21 cellular contexts compared by ENCODE assay signal in the genomic region with DNA sequence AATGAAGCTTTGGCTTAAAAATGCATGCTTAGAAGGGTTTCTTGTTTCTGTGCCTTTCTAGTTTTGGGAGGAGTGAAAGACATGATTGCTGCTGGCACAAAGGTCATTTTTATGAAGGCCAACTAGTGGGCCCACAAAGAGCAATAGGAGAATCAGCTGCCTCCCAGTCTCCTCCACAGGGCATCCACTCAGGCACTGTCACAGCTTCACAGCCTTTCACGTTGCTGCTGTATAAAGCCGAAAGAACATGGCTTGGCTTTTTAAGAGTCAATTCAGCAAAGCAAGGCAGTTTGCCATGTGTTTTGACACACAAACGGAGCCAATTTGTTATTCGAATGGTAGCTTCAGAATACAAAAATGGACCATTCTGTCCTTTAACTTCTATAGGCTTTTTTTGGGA.
DNase-seq lines count a peak whose midpoint lies in the region; ATAC-seq and TF ChIP-seq lines count a peak whose summit lies in the region.
"Had no signal": no experiment of that assay in that cellular context is flagged by ENCODE, and none has a peak within 500 bp of the region (broad histone marks: within the 10 kb centered on the region; RNA-seq: fewer than 3 reads in every experiment).

No MANE protein-coding gene starts in this region.

- H3K4me3 ChIP-seq in GM23338 (no peak overlapping the region), neuronal stem cell (ENCODE audit: low read length in 2 of 2) (no peak overlapping the region)
- H3K4me3 ChIP-seq: BLaER1, GM23248 had no signal

- H3K9ac ChIP-seq in neuronal stem cell (ENCODE audit: low read depth, low read length, poor library complexity), result no peak overlapping the region
- H3K9ac ChIP-seq: BLaER1, GM23248 had no signal

- H3F3A ChIP-seq in GM23338 (replicated peaks; ENCODE audit: low read depth), result no peaks in the 10 kb centered on the region

- H3K27me3 Mint-ChIP-seq in GM23338 (ENCODE audit: insufficient read depth, low read depth, poor library complexity), result no peaks in the 10 kb centered on the region

- H3K27ac ChIP-seq in GM23338 (ENCODE audit: low read depth) (no peak overlapping the region), neuronal stem cell (replicated peaks; ENCODE audit: low read length) (no peak overlapping the region)
- H3K27ac ChIP-seq: BLaER1, GM23248 had no signal

- H3K27me3 ChIP-seq in GM23338 (ENCODE audit: insufficient read depth), result no peaks in the 10 kb centered on the region
- no peaks in the 10 kb centered on the region for H3K27me3 ChIP-seq in neuronal stem cell (ENCODE audit: control insufficient read depth in 3 of 3, insufficient read depth in 3 of 3, low read depth in 1 of 3, low read length in 3 of 3)
- H3K27me3 ChIP-seq: BLaER1 had no signal

- H4K8ac ChIP-seq in neuronal stem cell (ENCODE audit: low read depth, low read length), result no peak overlapping the region

- no peak overlapping the region for H3K4ac ChIP-seq in neuronal stem cell (ENCODE audit: low read length)

- no peaks in the 10 kb centered on the region for H3K9me3 Mint-ChIP-seq in GM23338
- H3K9me3 Mint-ChIP-seq: CD4-positive, alpha-beta T cell had no signal

- H4K91ac ChIP-seq in neuronal stem cell (ENCODE audit: low read depth, low read length, poor library complexity), result no peak overlapping the region

- no peaks in the 10 kb centered on the region for H3K9me2 ChIP-seq in GM23338 (ENCODE audit: insufficient read depth)

- ATAC-seq in GM23338 (no peak), HG02623 (IDR thresholded peaks at IDR 0.05; ENCODE audit: unreplicated experiment) (no peak)
- ATAC-seq: Panc1, SK-N-SH treated with all-trans-retinoic acid at 6 μM for 48 hours had no signal

- H3K36me3 ChIP-seq in GM23338 (ENCODE audit: insufficient read depth) (no peaks in the 10 kb centered on the region), neuronal stem cell (replicated peaks in 1 of 2; ENCODE audit: control insufficient read depth in 2 of 2, insufficient read depth in 2 of 2, low read length in 2 of 2) (no peaks in the 10 kb centered on the region)
- H3K36me3 ChIP-seq: BLaER1 had no signal

- H2AFZ ChIP-seq in GM23338, result peak overlapping the region; percentile 70; the same call in 1 of the 2 replicates
- peak overlapping the region; percentile 40 for H2AFZ ChIP-seq in neuronal stem cell (ENCODE audit: low read length)
- H2AFZ ChIP-seq: GM23248 had no signal

- no peaks in the 10 kb centered on the region for H3K79me1 ChIP-seq in neuronal stem cell (ENCODE audit: low read depth, low read length)

- H3K36me3 Mint-ChIP-seq in GM23338 (ENCODE audit: low read depth), result no peaks in the 10 kb centered on the region

- no peak overlapping the region for H3K4me2 ChIP-seq in GM23338
- no peak overlapping the region for H3K4me2 ChIP-seq in neuronal stem cell (ENCODE audit: insufficient read depth, low read length, poor library complexity, severe bottlenecking)
- H3K4me2 ChIP-seq: BLaER1 had no signal

- no CpG with 5 or more reads among the region's 4 CpGs for WGBS in neuronal stem cell (ENCODE audit: extremely low coverage in 2 of 2, insufficient read length in 2 of 2, insufficient replicate concordance in 1 of 2), 2 donors

- H2AK5ac ChIP-seq in neuronal stem cell (ENCODE audit: low read depth, low read length), result no peak overlapping the region

- no peak overlapping the region for H2BK5ac ChIP-seq in neuronal stem cell (ENCODE audit: low read length)

- H3K9me3 ChIP-seq in neuronal stem cell (replicated peaks in 1 of 2; ENCODE audit: control insufficient read depth in 2 of 2, insufficient read depth in 1 of 2, low read depth in 1 of 2, low read length in 2 of 2), result no peaks in the 10 kb centered on the region
- H3K9me3 ChIP-seq: BLaER1 had no signal

- H3K14ac ChIP-seq in neuronal stem cell (ENCODE audit: low read length), result no peak overlapping the region

- H3K4me1 Mint-ChIP-seq in GM23338, result peaks cover 38% of the 10 kb centered on the region

- DNase-seq in Ammon's horn (ENCODE audit: low spot score) (peak; percentile 43), GM23338 (ENCODE audit: low spot score) (no peak), head of caudate nucleus (peak in 27 of 42 donors; percentile 5 to 72 (median 30)), neuronal stem cell (ENCODE audit: low spot score) (no peak), HT-29 (ENCODE audit: low spot score) (no peak), AG08395 (ENCODE audit: low spot score) (no peak)
- DNase-seq: CD4-positive, alpha-beta T cell; COR-L47; GDM1; GM23248; HCEC 1CT; Karpas-422; MV-4-11; NCI-H187 treated with DMSO at 0.1 percent for 48 hours; NCI-H226; NCI-H510A treated with DMSO at 0.1 percent for 48 hours; NCI-H748 treated with DMSO at 0.1 percent for 48 hours had no signal

- intact Hi-C loops in head of caudate nucleus (cut with DNase I), result loop anchor here (2.0 kb wide), 1 partner anchor 13 kb away; no protein-coding TSS in a partner anchor

- H3K27ac Mint-ChIP-seq in GM23338, result no peak overlapping the region
- H3K27ac Mint-ChIP-seq: CD4-positive, alpha-beta T cell had no signal

- H3K4me1 ChIP-seq in GM23338 (ENCODE audit: insufficient read depth) (peaks cover 25% of the 10 kb centered on the region), neuronal stem cell (ENCODE audit: control insufficient read depth in 2 of 2, insufficient read depth in 1 of 2, low read depth in 1 of 2, low read length in 2 of 2) (peaks cover 39 to 47% of the 10 kb centered on the region in 2 donors)

- no peak for TF ChIP-seq CTCF in GM23338 (conservative IDR thresholded peaks at IDR 0.05; ENCODE audit: low read depth in 2 of 2)

- no peak overlapping the region for H2BK15ac ChIP-seq in neuronal stem cell (ENCODE audit: low read length)

- no peak overlapping the region for H3K18ac ChIP-seq in neuronal stem cell (ENCODE audit: low read length)

- no peak overlapping the region for H3K23ac ChIP-seq in neuronal stem cell (ENCODE audit: low read depth, low read length, poor library complexity)

- H3K79me2 ChIP-seq in GM23338 (replicated peaks; ENCODE audit: insufficient read depth), result no peaks in the 10 kb centered on the region

- no peak overlapping the region for H2BK12ac ChIP-seq in neuronal stem cell (ENCODE audit: low read length)

- no peak overlapping the region for H2BK120ac ChIP-seq in neuronal stem cell (ENCODE audit: low read depth, low read length)

- H3K4me3 Mint-ChIP-seq in GM23338, result no peak overlapping the region
- H3K4me3 Mint-ChIP-seq: CD4-positive, alpha-beta T cell had no signal

- H4K20me1 ChIP-seq in GM23338 (replicated peaks; ENCODE audit: insufficient read depth), result no peaks in the 10 kb centered on the region
- H4K20me1 ChIP-seq: BLaER1 had no signal

TF ChIP-seq in GM23338, 12 proteins besides CTCF, POLR2A, EP300 and RAD21 (continues in another document):
- TF ChIP-seq, protein P1, sequence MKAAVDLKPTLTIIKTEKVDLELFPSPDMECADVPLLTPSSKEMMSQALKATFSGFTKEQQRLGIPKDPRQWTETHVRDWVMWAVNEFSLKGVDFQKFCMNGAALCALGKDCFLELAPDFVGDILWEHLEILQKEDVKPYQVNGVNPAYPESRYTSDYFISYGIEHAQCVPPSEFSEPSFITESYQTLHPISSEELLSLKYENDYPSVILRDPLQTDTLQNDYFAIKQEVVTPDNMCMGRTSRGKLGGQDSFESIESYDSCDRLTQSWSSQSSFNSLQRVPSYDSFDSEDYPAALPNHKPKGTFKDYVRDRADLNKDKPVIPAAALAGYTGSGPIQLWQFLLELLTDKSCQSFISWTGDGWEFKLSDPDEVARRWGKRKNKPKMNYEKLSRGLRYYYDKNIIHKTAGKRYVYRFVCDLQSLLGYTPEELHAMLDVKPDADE (IDR thresholded peaks at IDR 0.05), result no peak
- no peak for TF ChIP-seq STAT1 (IDR thresholded peaks at IDR 0.05; ENCODE audit: unreplicated experiment)
- no peak for TF ChIP-seq ZNF114 (CRISPR knock-in tag; IDR thresholded peaks at IDR 0.05)
- no peak for TF ChIP-seq EZH2 (IDR thresholded peaks at IDR 0.05; ENCODE audit: low read depth, unreplicated experiment)
- TF ChIP-seq CREB1 (CRISPR knock-in tag; IDR thresholded peaks at IDR 0.05; ENCODE audit: low read depth), result no peak
- no peak for TF ChIP-seq NANOG (IDR thresholded peaks at IDR 0.05; ENCODE audit: borderline replicate concordance)
- no peak for TF ChIP-seq JUNB (IDR thresholded peaks at IDR 0.05; ENCODE audit: unreplicated experiment)
- TF ChIP-seq ZNF331 (CRISPR knock-in tag; IDR thresholded peaks at IDR 0.05; ENCODE audit: low read depth), result no peak
- TF ChIP-seq, protein P2, sequence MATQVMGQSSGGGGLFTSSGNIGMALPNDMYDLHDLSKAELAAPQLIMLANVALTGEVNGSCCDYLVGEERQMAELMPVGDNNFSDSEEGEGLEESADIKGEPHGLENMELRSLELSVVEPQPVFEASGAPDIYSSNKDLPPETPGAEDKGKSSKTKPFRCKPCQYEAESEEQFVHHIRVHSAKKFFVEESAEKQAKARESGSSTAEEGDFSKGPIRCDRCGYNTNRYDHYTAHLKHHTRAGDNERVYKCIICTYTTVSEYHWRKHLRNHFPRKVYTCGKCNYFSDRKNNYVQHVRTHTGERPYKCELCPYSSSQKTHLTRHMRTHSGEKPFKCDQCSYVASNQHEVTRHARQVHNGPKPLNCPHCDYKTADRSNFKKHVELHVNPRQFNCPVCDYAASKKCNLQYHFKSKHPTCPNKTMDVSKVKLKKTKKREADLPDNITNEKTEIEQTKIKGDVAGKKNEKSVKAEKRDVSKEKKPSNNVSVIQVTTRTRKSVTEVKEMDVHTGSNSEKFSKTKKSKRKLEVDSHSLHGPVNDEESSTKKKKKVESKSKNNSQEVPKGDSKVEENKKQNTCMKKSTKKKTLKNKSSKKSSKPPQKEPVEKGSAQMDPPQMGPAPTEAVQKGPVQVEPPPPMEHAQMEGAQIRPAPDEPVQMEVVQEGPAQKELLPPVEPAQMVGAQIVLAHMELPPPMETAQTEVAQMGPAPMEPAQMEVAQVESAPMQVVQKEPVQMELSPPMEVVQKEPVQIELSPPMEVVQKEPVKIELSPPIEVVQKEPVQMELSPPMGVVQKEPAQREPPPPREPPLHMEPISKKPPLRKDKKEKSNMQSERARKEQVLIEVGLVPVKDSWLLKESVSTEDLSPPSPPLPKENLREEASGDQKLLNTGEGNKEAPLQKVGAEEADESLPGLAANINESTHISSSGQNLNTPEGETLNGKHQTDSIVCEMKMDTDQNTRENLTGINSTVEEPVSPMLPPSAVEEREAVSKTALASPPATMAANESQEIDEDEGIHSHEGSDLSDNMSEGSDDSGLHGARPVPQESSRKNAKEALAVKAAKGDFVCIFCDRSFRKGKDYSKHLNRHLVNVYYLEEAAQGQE (IDR thresholded peaks at IDR 0.05; ENCODE audit: unreplicated experiment), result no peak
- TF ChIP-seq POLR2AphosphoS5 (IDR thresholded peaks at IDR 0.05; ENCODE audit: low read depth), result no peak

Comparison
In these comparisons a context has a peak if more than half of its experiments do, and no peak if none do; other contexts are left out.
1. DNase-seq: peak in Ammon's horn (single experiment) and head of caudate nucleus (27 of 42); none in GM23338 (single experiment), neuronal stem cell (single experiment), HT-29 (single experiment) and AG08395 (single experiment).